In the genomic region with DNA sequence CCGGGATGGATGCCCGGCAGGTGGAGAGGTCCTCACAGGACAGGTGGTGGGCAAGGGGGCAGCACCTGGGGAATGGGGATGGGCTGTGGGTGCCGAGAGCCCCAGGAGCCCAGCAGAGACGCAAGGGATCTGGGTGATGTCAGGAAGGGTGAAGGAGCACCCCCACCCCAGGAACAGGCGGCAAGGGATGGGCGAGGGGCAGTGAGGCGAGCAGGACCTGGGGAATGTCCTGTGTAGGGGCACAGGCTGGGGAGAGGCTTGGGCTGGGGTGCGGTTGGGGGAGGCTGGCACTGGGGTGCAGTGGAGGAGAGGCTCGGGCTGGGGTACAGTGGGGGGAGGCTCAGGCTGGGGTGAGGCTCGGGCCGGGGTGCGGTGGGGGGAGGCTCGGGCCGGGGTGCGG, we compare ENCODE assay signal across 20 cellular contexts. TPM values are rescaled to one million over a fixed set of nuclear protein-coding genes. Genes with fewer than 3 reads are reported as not detected.
DNase-seq lines count a peak whose midpoint lies in the region; ATAC-seq and TF ChIP-seq lines count a peak whose summit lies in the region.
"Had no signal": no experiment of that assay in that cellular context is flagged by ENCODE, and none has a peak within 500 bp of the region (broad histone marks: within the 10 kb centered on the region; RNA-seq: fewer than 3 reads in every experiment).

No MANE protein-coding gene starts in this region.

- ATAC-seq in HG02678 (IDR thresholded peaks at IDR 0.05; ENCODE audit: unreplicated experiment) (no peak), GM18511 (IDR thresholded peaks at IDR 0.05; ENCODE audit: unreplicated experiment) (no peak)
- ATAC-seq: activated T-cell treated with anti-CD3 and anti-CD28 coated beads, Interleukin-2, amount 50 U/mL, for 72 hours had no signal

- peaks cover 38 to 81% (median 61%) of the 10 kb centered on the region in 11 experiments; a peak in 20 of 22 replicates for H4K20me1 ChIP-seq in BLaER1 treated with 17β-estradiol and CSF1 and Interleukin-3, amounts not matched to agents 10 nM and 100 nM

- H3K9me3 ChIP-seq in BLaER1 treated with 17β-estradiol and CSF1 and Interleukin-3, amounts not matched to agents 10 nM and 100 nM (replicated peaks in 1 of 11) = peaks cover 0 to 16% (median 0%) of the 10 kb centered on the region in 11 experiments; a peak in 6 of 22 replicates
- H3K9me3 ChIP-seq in HUES48 (ENCODE audit: control insufficient read depth, insufficient read depth, low read length) = no peaks in the 10 kb centered on the region
- H3K9me3 ChIP-seq in endodermal cell (ENCODE audit: control insufficient read depth, low read length) = no peaks in the 10 kb centered on the region
- no peaks in the 10 kb centered on the region for H3K9me3 ChIP-seq in left ventricle myocardium inferior (replicated peaks)
- H3K9me3 ChIP-seq: Caco-2, thoracic aorta had no signal

- H3K4me1 ChIP-seq in BLaER1 treated with 17β-estradiol and CSF1 and Interleukin-3, amounts not matched to agents 10 nM and 100 nM = peaks cover 42 to 66% (median 47%) of the 10 kb centered on the region in 10 experiments
- H3K4me1 ChIP-seq in HUES48 (ENCODE audit: control insufficient read depth, insufficient read depth, low read length) (0 out of 2 replicates have a peak, but pooled peaks cover 4% of the 10 kb centered on the region), endodermal cell (ENCODE audit: control insufficient read depth, insufficient read depth, low read length) (no peaks in the 10 kb centered on the region), left ventricle myocardium inferior (peaks cover 37% of the 10 kb centered on the region)

- H3K36me3 Mint-ChIP-seq in endodermal cell (ENCODE audit: low read depth) = peaks cover 19% of the 10 kb centered on the region

- peaks cover 7 to 64% (median 35%) of the 10 kb centered on the region in 11 experiments; a peak in 19 of 22 replicates for H3K36me3 ChIP-seq in BLaER1 treated with 17β-estradiol and CSF1 and Interleukin-3, amounts not matched to agents 10 nM and 100 nM
- H3K36me3 ChIP-seq in HUES48 (ENCODE audit: control insufficient read depth, insufficient read depth, low read length) (no peaks in the 10 kb centered on the region), endodermal cell (ENCODE audit: control insufficient read depth, insufficient read depth, low read length) (peaks cover 14% of the 10 kb centered on the region), left ventricle myocardium inferior (peaks cover 9% of the 10 kb centered on the region)

- peak overlapping the region; percentile 23 to 68 (median 48); a peak in 13 of 22 replicates for H3K9ac ChIP-seq in BLaER1 treated with 17β-estradiol and CSF1 and Interleukin-3, amounts not matched to agents 10 nM and 100 nM
- H3K9ac ChIP-seq in HUES48 (ENCODE audit: low read depth, low read length) (no peak overlapping the region), endodermal cell (ENCODE audit: extremely low read depth, low read length, poor library complexity, severe bottlenecking) (no peak overlapping the region)

- no peaks in the 10 kb centered on the region for H3K27me3 ChIP-seq in BLaER1 treated with 17β-estradiol and CSF1 and Interleukin-3, amounts not matched to agents 10 nM and 100 nM
- no peaks in the 10 kb centered on the region for H3K27me3 ChIP-seq in HUES48 (ENCODE audit: control insufficient read depth, insufficient read depth, low read length)
- no peaks in the 10 kb centered on the region for H3K27me3 ChIP-seq in endodermal cell (ENCODE audit: control insufficient read depth, insufficient read depth, low read length, poor library complexity, severe bottlenecking)
- H3K27me3 ChIP-seq in left ventricle myocardium inferior (ENCODE audit: low read depth) = no peaks in the 10 kb centered on the region

- peak overlapping the region in 8 of 11 experiments; percentile 14 to 64 (median 36); a peak in 8 of 22 replicates for H3K27ac ChIP-seq in BLaER1 treated with 17β-estradiol and CSF1 and Interleukin-3, amounts not matched to agents 10 nM and 100 nM
- H3K27ac ChIP-seq in HUES48 (ENCODE audit: low read depth, low read length) (peak overlapping the region; percentile 59), endodermal cell (ENCODE audit: low read depth, low read length) (no peak overlapping the region), skin epidermis (peak overlapping the region in 11 of 21 experiments; percentile 52 to 100 (median 74)), left ventricle myocardium inferior (replicated peaks) (no peak overlapping the region)
- H3K27ac ChIP-seq: VCaP had no signal

- H3K4me3 Mint-ChIP-seq in endodermal cell = no peak overlapping the region

- intact Hi-C loops in left ventricle myocardium inferior (cut with micrococcal nuclease) = no loop called here

- no peaks in the 10 kb centered on the region for H3K4me1 Mint-ChIP-seq in endodermal cell
- H3K4me1 Mint-ChIP-seq: neural crest cell had no signal

- WGBS in endodermal cell (ENCODE audit: insufficient coverage in 1 of 2, insufficient read length in 1 of 2), 2 experiments = 85 to 89% methylated on average over 2 to 8 of the region's 15 CpGs

- peak overlapping the region; percentile 78 to 94 (median 85) for H3K4me2 ChIP-seq in BLaER1 treated with 17β-estradiol and CSF1 and Interleukin-3, amounts not matched to agents 10 nM and 100 nM

- no peaks in the 10 kb centered on the region for H3K27me3 Mint-ChIP-seq in endodermal cell (ENCODE audit: insufficient read depth)

- H3K27ac Mint-ChIP-seq in endodermal cell = peak overlapping the region; percentile 39

- no peaks in the 10 kb centered on the region for H3K9me3 Mint-ChIP-seq in endodermal cell

- no peak for TF ChIP-seq CTCF in endodermal cell (conservative IDR thresholded peaks at IDR 0.05)
- TF ChIP-seq CTCF in left ventricle myocardium inferior (IDR thresholded peaks at IDR 0.05; ENCODE audit: borderline replicate concordance) = no peak

- no peak for DNase-seq in endodermal cell
- no peak for DNase-seq in left ventricle myocardium inferior
- no peak for DNase-seq in DMS 273 treated with DMSO at 0.1 percent for 48 hours (lab: John Stamatoyannopoulos, UW)
- DNase-seq: activated T-cell treated with anti-CD3 and anti-CD28 coated beads, Interleukin-2, amount 50 U/mL, for 72 hours; Caco-2; foreskin fibroblast; KG1; kidney glomerular epithelial cell; NCI-H1092; NCI-H2107; SHP77 treated with DMSO at 0.1 percent for 48 hours; T-helper 2 cell had no signal

- peak overlapping the region in 2 of 10 experiments; percentile 27 to 37; a peak in 2 of 20 replicates for H3K4me3 ChIP-seq in BLaER1 treated with 17β-estradiol and CSF1 and Interleukin-3, amounts not matched to agents 10 nM and 100 nM
- H3K4me3 ChIP-seq in HUES48 (ENCODE audit: low read depth, low read length) (no peak overlapping the region), endodermal cell (ENCODE audit: low read length) (no peak overlapping the region), skin epidermis (no peak overlapping the region), left ventricle myocardium inferior (no peak overlapping the region)
- H3K4me3 ChIP-seq: thoracic aorta had no signal

RNA-seq across cellular contexts. Expression of gene GPX4, which starts 33.1 kb away (rescaled TPM):
- total RNA-seq in endodermal cell = 100 to 1,000 TPM; 331 to 449 TPM
- 418 TPM for polyA plus RNA-seq in endodermal cell (2013, experiment 1 of 2)
- polyA plus RNA-seq in endodermal cell (2013, experiment 2 of 2) = 416 TPM
- total RNA-seq in left ventricle myocardium inferior = 327 TPM

RNA-seq across cellular contexts. Expression of gene SBNO2, which starts 37.1 kb away (rescaled TPM):
- total RNA-seq in endodermal cell = 10 to 100 TPM; 43.3 to 50.4 TPM
- 17.7 TPM for polyA plus RNA-seq in endodermal cell (2013, experiment 1 of 2)
- 17.6 TPM for polyA plus RNA-seq in endodermal cell (2013, experiment 2 of 2)
- 16.9 TPM for total RNA-seq in left ventricle myocardium inferior

RNA-seq across cellular contexts. Expression of gene POLR2E, which starts 41.7 kb away (rescaled TPM):
- total RNA-seq in endodermal cell (100 to 1,000 TPM; 225 to 254 TPM), left ventricle myocardium inferior (140 TPM)
- polyA plus RNA-seq in endodermal cell (2013, experiment 1 of 2) = 192 TPM
- 174 TPM for polyA plus RNA-seq in endodermal cell (2013, experiment 2 of 2)

Comparison
In these comparisons a context has a peak if more than half of its experiments do, and no peak if none do; other contexts are left out.
1. H3K27ac ChIP-seq: peak in BLaER1 treated with 17β-estradiol and CSF1 and Interleukin-3, amounts not matched to agents 10 nM and 100 nM (8 of 11), HUES48 (single experiment) and skin epidermis (11 of 21); none in endodermal cell (single experiment) and left ventricle myocardium inferior (single experiment).
2. H3K9ac ChIP-seq: peak in BLaER1 treated with 17β-estradiol and CSF1 and Interleukin-3, amounts not matched to agents 10 nM and 100 nM (11 of 11); none in HUES48 (single experiment) and endodermal cell (single experiment).